In the genomic region with DNA sequence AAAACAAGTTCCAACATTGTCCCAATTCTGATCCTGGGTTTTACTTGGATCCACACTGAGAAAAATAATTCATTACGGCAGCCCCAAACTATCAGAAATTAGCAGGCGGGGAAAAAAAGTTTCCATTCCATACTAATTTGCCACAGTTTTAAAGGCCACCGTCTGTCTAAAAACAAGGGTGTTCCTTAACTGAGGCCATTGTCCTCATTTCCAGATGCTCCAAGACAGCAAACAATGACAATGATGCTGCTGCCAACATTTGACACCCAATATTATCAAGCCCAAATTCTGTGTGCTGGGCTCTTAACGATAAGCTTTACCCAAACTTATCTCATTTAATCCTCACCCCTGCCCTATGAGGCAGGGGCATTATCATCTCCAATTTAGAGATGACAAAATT, we compare ENCODE assay signal across 24 cellular contexts. TPM values are rescaled to one million over a fixed set of nuclear protein-coding genes. Genes with fewer than 3 reads are reported as not detected.
DNase-seq lines count a peak whose midpoint lies in the region; ATAC-seq and TF ChIP-seq lines count a peak whose summit lies in the region.
"Had no signal": no experiment of that assay in that cellular context is flagged by ENCODE, and none has a peak within 500 bp of the region (broad histone marks: within the 10 kb centered on the region; RNA-seq: fewer than 3 reads in every experiment).

No MANE protein-coding gene starts in this region.

- dilution Hi-C loops in mammary epithelial cell (cut with HindIII; ENCODE audit: low sequenced_read_pairs) = loop anchor here (5.0 kb wide), 1 partner anchor 53 kb away; no protein-coding TSS in a partner anchor

- TF ChIP-seq EP300 in transverse colon (IDR thresholded peaks at IDR 0.05; ENCODE audit: low read depth) = no peak

- intact Hi-C loops in breast epithelium (cut with DNase I; ENCODE audit: low total_unique reads) = no loop called here
- intact Hi-C loops in mammary epithelial cell (cut with micrococcal nuclease) = no loop called here
- intact Hi-C loops in esophagus squamous epithelium (cut with DNase I) = no loop called here
- intact Hi-C loops in transverse colon (cut with DNase I; ENCODE audit: low total_unique reads) = no loop called here

- WGBS in mammary epithelial cell (ENCODE audit: low coverage, missing lambda C conversion rate) = 61% methylated on average over 4 of the region's 4 CpGs
- WGBS in esophagus squamous epithelium, 2 donors = 28 to 35% methylated on average over 3 to 4 of the region's 4 CpGs
- WGBS in transverse colon (ENCODE audit: low coverage in 1 of 2), 2 donors = 60 to 72% methylated on average over 3 to 4 of the region's 4 CpGs

- in situ Hi-C loops in mammary epithelial cell (cut with MboI; ENCODE audit: low sequenced_read_pairs in 2 of 2) = no loop called here
- in situ Hi-C loops in transverse colon (cut with MboI; ENCODE audit: low pct_ligation_motif_present in 1 of 4, low pct_unique_long_range_greater_than_20kb in 1 of 4, low sequenced_read_pairs in 3 of 4) = no loop called here

- H3K27me3 Mint-ChIP-seq in neural progenitor cell (ENCODE audit: insufficient read depth, low read depth) = no peaks in the 10 kb centered on the region

- H2AFZ ChIP-seq in mammary epithelial cell (ENCODE audit: low read depth, low read length) (no peak overlapping the region), neural progenitor cell (replicated peaks) (no peak overlapping the region)

- TF ChIP-seq CTCF in breast epithelium (IDR thresholded peaks at IDR 0.05) = no peak
- no peak for TF ChIP-seq CTCF in mammary epithelial cell (conservative IDR thresholded peaks at IDR 0.05 in 1 of 2, IDR thresholded peaks at IDR 0.05 in 1 of 2; ENCODE audit: extremely low read depth in 1 of 2, insufficient read depth in 1 of 2, low read depth in 1 of 2, low read length in 2 of 2)
- no peak for TF ChIP-seq CTCF in esophagus squamous epithelium (IDR thresholded peaks at IDR 0.05)
- TF ChIP-seq CTCF in neural progenitor cell (IDR thresholded peaks at IDR 0.05) = no peak
- TF ChIP-seq CTCF in transverse colon (IDR thresholded peaks at IDR 0.05) = no peak
- TF ChIP-seq CTCF in omental fat pad (IDR thresholded peaks at IDR 0.05) = no peak

- peaks cover 46% of the 10 kb centered on the region for H3F3A ChIP-seq in neural progenitor cell (ENCODE audit: low read depth)

- CTCF ChIA-PET in mammary epithelial cell (lab: Charles Lee; ENCODE audit: low non-redundant PET) = no interaction called here

- H3K4me1 Mint-ChIP-seq in neural progenitor cell = peaks cover 91% of the 10 kb centered on the region

- H3K9me3 ChIP-seq in breast epithelium (no peaks in the 10 kb centered on the region), mammary epithelial cell (replicated peaks; ENCODE audit: insufficient read depth, low read length) (no peaks in the 10 kb centered on the region), esophagus squamous epithelium (no peaks in the 10 kb centered on the region), neural progenitor cell (ENCODE audit: low read depth) (no peaks in the 10 kb centered on the region), transverse colon (no peaks in the 10 kb centered on the region)
- H3K9me3 ChIP-seq: A549, body of pancreas, pancreas had no signal

- H3K36me3 ChIP-seq in breast epithelium (no peaks in the 10 kb centered on the region), mammary epithelial cell (ENCODE audit: insufficient read depth, low read length) (no peaks in the 10 kb centered on the region), esophagus squamous epithelium (no peaks in the 10 kb centered on the region), neural progenitor cell (no peaks in the 10 kb centered on the region), transverse colon (no peaks in the 10 kb centered on the region)
- H3K36me3 ChIP-seq: pancreas had no signal

- H3K27ac ChIP-seq in breast epithelium (peak overlapping the region; percentile 33 to 38), mammary epithelial cell (ENCODE audit: insufficient read depth, low read depth, low read length) (no peak overlapping the region), esophagus squamous epithelium (peak overlapping the region; percentile 45 to 98 (median 86)), neural progenitor cell (no peak overlapping the region), transverse colon (peak overlapping the region; percentile 30 to 97 (median 90))
- H3K27ac ChIP-seq: body of pancreas, pancreas had no signal

- H3K36me3 Mint-ChIP-seq in neural progenitor cell = peaks cover 2% of the 10 kb centered on the region

- H3K27me3 ChIP-seq in breast epithelium (no peaks in the 10 kb centered on the region), mammary epithelial cell (ENCODE audit: insufficient read depth, low read length) (no peaks in the 10 kb centered on the region), esophagus squamous epithelium (no peaks in the 10 kb centered on the region), neural progenitor cell (no peaks in the 10 kb centered on the region), transverse colon (no peaks in the 10 kb centered on the region)
- H3K27me3 ChIP-seq: body of pancreas, pancreas had no signal

- H3K9me3 Mint-ChIP-seq in neural progenitor cell = no peaks in the 10 kb centered on the region
- H3K9me3 Mint-ChIP-seq: activated CD8-positive, alpha-beta T cell treated with anti-CD3 and anti-CD28 coated beads for 36 hours; activated naive CD8-positive, alpha-beta T cell treated with anti-CD3 and anti-CD28 coated beads, Interleukin-2, amount 50 U/mL, for 24 hours had no signal

- no TSS peak for BruUV-seq in mammary epithelial cell (replicated peaks; lab: Mats Ljungman, UMichigan)

- no peak overlapping the region for H3K4me2 ChIP-seq in mammary epithelial cell (ENCODE audit: insufficient read depth, low read depth, low read length)
- peak overlapping the region; percentile 55 for H3K4me2 ChIP-seq in neural progenitor cell
- H3K4me2 ChIP-seq: A549 had no signal

- H3K4me3 ChIP-seq in breast epithelium (no peak overlapping the region), mammary epithelial cell (replicated peaks in 1 of 3; ENCODE audit: insufficient read depth in 1 of 3, low read depth in 2 of 3, low read length in 3 of 3) (no peak overlapping the region), esophagus squamous epithelium (no peak overlapping the region), neural progenitor cell (no peak overlapping the region), transverse colon (no peak overlapping the region)
- H3K4me3 ChIP-seq: A549, body of pancreas, coronary artery, pancreas had no signal

- H3K27ac Mint-ChIP-seq in neural progenitor cell = peak overlapping the region; percentile 94
- H3K27ac Mint-ChIP-seq: activated CD8-positive, alpha-beta T cell treated with anti-CD3 and anti-CD28 coated beads for 36 hours; activated naive CD8-positive, alpha-beta T cell treated with anti-CD3 and anti-CD28 coated beads, Interleukin-2, amount 50 U/mL, for 24 hours; B cell had no signal

- H3K9ac ChIP-seq in mammary epithelial cell (ENCODE audit: insufficient read depth, low read length) (no peak overlapping the region), neural progenitor cell (no peak overlapping the region)

- H4K20me1 ChIP-seq in mammary epithelial cell (ENCODE audit: insufficient read depth, low read length) (no peaks in the 10 kb centered on the region), neural progenitor cell (ENCODE audit: low read depth) (peaks cover 20% of the 10 kb centered on the region)

- DNase-seq in breast epithelium (ENCODE audit: low spot score in 2 of 2) (no peak), mammary epithelial cell (no peak), esophagus squamous epithelium (lab: John Stamatoyannopoulos, UW) (no peak), neural progenitor cell (ENCODE audit: low spot score) (no peak), transverse colon (no peak), omental fat pad (ENCODE audit: low spot score) (no peak), activated gamma-delta T cell treated with Interleukin-2 at 50 U/mL for 16 hours (no peak)
- DNase-seq: activated CD8-positive, alpha-beta T cell treated with anti-CD3 and anti-CD28 coated beads for 36 hours; activated effector memory CD4-positive, alpha-beta T cell treated with anti-CD3 and anti-CD28 coated beads, Interleukin-2, amount 50 U/mL, for 16 hours; activated naive CD8-positive, alpha-beta T cell treated with anti-CD3 and anti-CD28 coated beads, Interleukin-2, amount 50 U/mL, for 24 hours; activated T-cell treated with anti-CD3 and anti-CD28 coated beads for 4 hours; body of pancreas; DMS53; GF-D8; MM.1S; NCI-H1436 treated with DMSO at 0.1 percent for 48 hours; NCI-H524; pancreas; SW 1271 had no signal

- no peak overlapping the region for H3K4me3 Mint-ChIP-seq in neural progenitor cell
- H3K4me3 Mint-ChIP-seq: activated CD8-positive, alpha-beta T cell treated with anti-CD3 and anti-CD28 coated beads for 36 hours; activated naive CD8-positive, alpha-beta T cell treated with anti-CD3 and anti-CD28 coated beads, Interleukin-2, amount 50 U/mL, for 24 hours; B cell had no signal

- TF ChIP-seq POLR2A in breast epithelium (IDR thresholded peaks at IDR 0.05) (no peak), esophagus squamous epithelium (IDR thresholded peaks at IDR 0.05) (no peak), transverse colon (IDR thresholded peaks at IDR 0.05) (no peak)

- ATAC-seq in HG03460 (IDR thresholded peaks at IDR 0.05; ENCODE audit: unreplicated experiment) (no peak), omental fat pad (ENCODE audit: low FRiP score) (no peak)
- ATAC-seq: A549; activated CD8-positive, alpha-beta T cell treated with anti-CD3 and anti-CD28 coated beads for 36 hours; activated naive CD8-positive, alpha-beta T cell treated with anti-CD3 and anti-CD28 coated beads, Interleukin-2, amount 50 U/mL, for 24 hours; body of pancreas; HCT116 had no signal

- peaks cover 6 to 11% of the 10 kb centered on the region in 2 donors for H3K4me1 ChIP-seq in breast epithelium
- H3K4me1 ChIP-seq in mammary epithelial cell (ENCODE audit: insufficient read depth, low read length) = peaks cover 7% of the 10 kb centered on the region
- H3K4me1 ChIP-seq in esophagus squamous epithelium = peaks cover 33 to 97% (median 74%) of the 10 kb centered on the region in 3 donors
- H3K4me1 ChIP-seq in neural progenitor cell = peaks cover 78% of the 10 kb centered on the region
- peaks cover 37 to 89% (median 41%) of the 10 kb centered on the region in 4 donors for H3K4me1 ChIP-seq in transverse colon

- H3K79me2 ChIP-seq in mammary epithelial cell (ENCODE audit: insufficient read depth, low read length) (no peaks in the 10 kb centered on the region), neural progenitor cell (ENCODE audit: low read depth) (no peaks in the 10 kb centered on the region)

RNA-seq across cellular contexts. Expression of a gene that starts 26.3 kb away (rescaled TPM):
- total RNA-seq in breast epithelium (10 to 100 TPM; 13.0 to 18.0 (median 14.5) TPM), mammary epithelial cell (10 to 100 TPM in 1 of 2 donors, 1 to 10 TPM in 1; 1.8 to 14.4 TPM), esophagus squamous epithelium (10 to 100 TPM in 3 of 4 donors, 1 to 10 TPM in 1; 7.4 to 27.3 (median 18.4) TPM), neural progenitor cell (ENCODE audit: low replicate concordance) (8.8 and 14.7 TPM in 2 replicates), transverse colon (10 to 100 TPM; 20.2 to 27.3 (median 24.6) TPM), omental fat pad (10 to 100 TPM; 17.1 to 25.7 (median 22.1) TPM)
- polyA plus RNA-seq in mammary epithelial cell = 9.2 TPM
- 22.4 TPM for polyA minus RNA-seq in mammary epithelial cell
- total RNA-seq: B cell had no signal

RNA-seq across cellular contexts. Expression of a gene that starts 59.2 kb away (rescaled TPM):
- total RNA-seq in breast epithelium (10 to 100 TPM; 55.5 to 76.5 (median 66.9) TPM), mammary epithelial cell (10 to 100 TPM; 20.5 to 34.7 TPM), esophagus squamous epithelium (10 to 100 TPM; 20.3 to 61.4 (median 27.4) TPM), neural progenitor cell (ENCODE audit: low replicate concordance) (90.4 and 103 TPM in 2 replicates), transverse colon (10 to 100 TPM; 44.0 to 65.1 (median 50.1) TPM), omental fat pad (10 to 100 TPM; 45.1 to 50.6 (median 47.6) TPM)
- polyA plus RNA-seq in mammary epithelial cell = 17.6 TPM
- 20.1 TPM for polyA minus RNA-seq in mammary epithelial cell

Comparison
In these comparisons a context has a peak if more than half of its experiments do, and no peak if none do; other contexts are left out.
1. H3K27ac ChIP-seq: peak in breast epithelium (2 of 2), esophagus squamous epithelium (4 of 4) and transverse colon (4 of 4); none in mammary epithelial cell (single experiment) and neural progenitor cell (single experiment).